ENCODE assay signal across 16 cellular contexts in genomic region chr11:120425527-120425926, GRCh38.
"Had no signal": no experiment of that assay in that cellular context is flagged by ENCODE, and none has a peak within 500 bp of the region (broad histone marks: within the 10 kb centered on the region; RNA-seq: fewer than 3 reads in every experiment).

No MANE protein-coding gene starts in this region.

- H3K4me3 ChIP-seq: cardiac muscle cell, colonic mucosa, gastrocnemius medialis, heart right ventricle, psoas muscle, spleen, upper lobe of left lung had no signal

- H3K27me3 ChIP-seq: cardiac muscle cell, colonic mucosa, gastrocnemius medialis, heart right ventricle, spleen, upper lobe of left lung had no signal

- ATAC-seq: gastrocnemius medialis; heart right ventricle; natural killer cell treated with Interleukin-12 subunit alpha and Interleukin-12 subunit beta and Interleukin-15 and Interleukin-18, amount 100 ng/mL, for 72 hours; sciatic nerve; stimulated activated naive CD8-positive, alpha-beta T cell treated with anti-CD3 and anti-CD28 coated beads, Interleukin-15, Interleukin-2, amounts not matched to agents 100 U/mL and 50 U/mL, for 24 hours; T-helper 17 cell had no signal

- H3K4me3 Mint-ChIP-seq: activated naive CD4-positive, alpha-beta T cell treated with anti-CD3 and anti-CD28 coated beads for 36 hours; natural killer cell treated with Interleukin-12 subunit alpha and Interleukin-12 subunit beta and Interleukin-15 and Interleukin-18, amount 100 ng/mL, for 72 hours; T-helper 17 cell had no signal

- H3K4me1 ChIP-seq: colonic mucosa, gastrocnemius medialis had no signal

- H3K9me3 Mint-ChIP-seq: activated naive CD4-positive, alpha-beta T cell treated with anti-CD3 and anti-CD28 coated beads for 36 hours; natural killer cell treated with Interleukin-12 subunit alpha and Interleukin-12 subunit beta and Interleukin-15 and Interleukin-18, amount 100 ng/mL, for 72 hours had no signal

- H3K27ac ChIP-seq: cardiac muscle cell, gastrocnemius medialis, heart right ventricle, psoas muscle, spleen, upper lobe of left lung had no signal

- H3K27ac Mint-ChIP-seq: activated naive CD4-positive, alpha-beta T cell treated with anti-CD3 and anti-CD28 coated beads for 36 hours; natural killer cell treated with Interleukin-12 subunit alpha and Interleukin-12 subunit beta and Interleukin-15 and Interleukin-18, amount 100 ng/mL, for 72 hours; T-helper 17 cell had no signal

- H3K36me3 Mint-ChIP-seq: natural killer cell treated with Interleukin-12 subunit alpha and Interleukin-12 subunit beta and Interleukin-15 and Interleukin-18, amount 100 ng/mL, for 72 hours had no signal

- DNase-seq: activated CD4-positive, alpha-beta T cell treated with anti-CD3 and anti-CD28 coated beads for 1 hour; activated CD4-positive, alpha-beta T cell treated with anti-CD3 and anti-CD28 coated beads, Interleukin-2, amount 50 U/mL, for 48 hours; activated naive CD4-positive, alpha-beta T cell treated with anti-CD3 and anti-CD28 coated beads for 36 hours; effector CD8-positive, alpha-beta T cell; gastrocnemius medialis; heart right ventricle; psoas muscle; spleen; stimulated activated CD4-positive, alpha-beta T cell treated with anti-CD3 and anti-CD28 coated beads, Interleukin-2, amount 100 ng/mL, for 24 hours; stimulated activated naive CD8-positive, alpha-beta T cell treated with anti-CD3 and anti-CD28 coated beads, Interleukin-15, Interleukin-2, amounts not matched to agents 100 U/mL and 50 U/mL, for 24 hours; T-helper 17 cell; upper lobe of left lung had no signal

- H3K27me3 Mint-ChIP-seq: natural killer cell treated with Interleukin-12 subunit alpha and Interleukin-12 subunit beta and Interleukin-15 and Interleukin-18, amount 100 ng/mL, for 72 hours; T-helper 17 cell had no signal

- H3K36me3 ChIP-seq: colonic mucosa had no signal

- H3K9me3 ChIP-seq: colonic mucosa, gastrocnemius medialis, heart right ventricle, psoas muscle, spleen, upper lobe of left lung had no signal
